In genomic region chr11:121035823-121036222, GRCh38 we compare ENCODE assay signal across 18 cellular contexts. TPM values are rescaled to one million over a fixed set of nuclear protein-coding genes. Genes with fewer than 3 reads are reported as not detected.
DNase-seq lines count a peak whose midpoint lies in the region; ATAC-seq, FAIRE-seq and TF ChIP-seq lines count a peak whose summit lies in the region.
"Had no signal": no experiment of that assay in that cellular context is flagged by ENCODE, and none has a peak within 500 bp of the region (broad histone marks: within the 10 kb centered on the region; RNA-seq: fewer than 3 reads in every experiment).

No MANE protein-coding gene starts in this region.

- H3K27ac Mint-ChIP-seq in activated CD4-positive, alpha-beta T cell treated with anti-CD3 and anti-CD28 coated beads, Interleukin-2, amount 10 ng/mL, durations not matched to agents 24 days and 14 days = peak overlapping the region; percentile 62
- H3K27ac Mint-ChIP-seq in WTC11 = peak overlapping the region; percentile 70
- no peak overlapping the region for H3K27ac Mint-ChIP-seq in progenitor cell of endocrine pancreas
- H3K27ac Mint-ChIP-seq: CD4-positive, alpha-beta T cell had no signal

- H3K9me3 Mint-ChIP-seq in activated CD4-positive, alpha-beta T cell treated with anti-CD3 and anti-CD28 coated beads, Interleukin-2, amount 10 ng/mL, durations not matched to agents 24 days and 14 days = no peaks in the 10 kb centered on the region
- H3K9me3 Mint-ChIP-seq in WTC11 (no peaks in the 10 kb centered on the region), progenitor cell of endocrine pancreas (ENCODE audit: low read depth) (no peaks in the 10 kb centered on the region)
- H3K9me3 Mint-ChIP-seq: CD4-positive, alpha-beta T cell had no signal

- H3K36me3 ChIP-seq in mesenchymal stem cell (ENCODE audit: control insufficient read depth in 1 of 2, insufficient read depth in 2 of 2, low read depth in 1 of 2, low read length in 2 of 2) = peaks cover 0 to 4% of the 10 kb centered on the region in 2 experiments
- H3K36me3 ChIP-seq: lower lobe of right lung, neutrophil, SJSA1 had no signal

- peaks cover 15% of the 10 kb centered on the region for H3K79me1 ChIP-seq in mesenchymal stem cell (replicated peaks; ENCODE audit: low read length, poor library complexity, severe bottlenecking)

- no peak overlapping the region for H3K14ac ChIP-seq in mesenchymal stem cell (ENCODE audit: low read length in 2 of 2)

- no peak overlapping the region for H3K27ac ChIP-seq in mesenchymal stem cell (ENCODE audit: low read length, poor library complexity, severe bottlenecking)
- H3K27ac ChIP-seq: body of pancreas, dorsolateral prefrontal cortex, lower lobe of right lung, neutrophil, SJSA1, VCaP had no signal

- TF ChIP-seq CTCF in WTC11 (IDR thresholded peaks at IDR 0.05) = no peak
- no peak for TF ChIP-seq CTCF in progenitor cell of endocrine pancreas (IDR thresholded peaks at IDR 0.05; ENCODE audit: unreplicated experiment)

- no peaks in the 10 kb centered on the region for H3K36me3 Mint-ChIP-seq in activated CD4-positive, alpha-beta T cell treated with anti-CD3 and anti-CD28 coated beads, Interleukin-2, amount 10 ng/mL, durations not matched to agents 24 days and 14 days (ENCODE audit: low read depth)
- no peaks in the 10 kb centered on the region for H3K36me3 Mint-ChIP-seq in WTC11
- no peaks in the 10 kb centered on the region for H3K36me3 Mint-ChIP-seq in progenitor cell of endocrine pancreas (ENCODE audit: insufficient read depth)

- H3K4me2 ChIP-seq in mesenchymal stem cell (ENCODE audit: low read length, poor library complexity, severe bottlenecking) = no peak overlapping the region

- 71% methylated on average over 3 of the region's 3 CpGs for WGBS in mesenchymal stem cell

- H3K4me1 Mint-ChIP-seq in activated CD4-positive, alpha-beta T cell treated with anti-CD3 and anti-CD28 coated beads, Interleukin-2, amount 10 ng/mL, durations not matched to agents 24 days and 14 days = peaks cover 23% of the 10 kb centered on the region
- peaks cover 45% of the 10 kb centered on the region for H3K4me1 Mint-ChIP-seq in WTC11
- peaks cover 41% of the 10 kb centered on the region for H3K4me1 Mint-ChIP-seq in progenitor cell of endocrine pancreas (ENCODE audit: low read depth)

- peaks cover 1% of the 10 kb centered on the region for H3K4me1 ChIP-seq in mesenchymal stem cell (ENCODE audit: control insufficient read depth, insufficient read depth, low read depth, low read length)
- H3K4me1 ChIP-seq: SJSA1 had no signal

- H2AK5ac ChIP-seq in mesenchymal stem cell (ENCODE audit: low read length, severe bottlenecking) = no peak overlapping the region

- ATAC-seq in HG02610 (IDR thresholded peaks at IDR 0.05; ENCODE audit: unreplicated experiment) = peak; percentile 78
- no peak for ATAC-seq in WTC11
- ATAC-seq: body of pancreas, HCT116, lower lobe of right lung had no signal

- no peak overlapping the region for H3K4me3 ChIP-seq in mesenchymal stem cell (ENCODE audit: insufficient read depth in 1 of 2, low read depth in 1 of 2, low read length in 2 of 2)
- H3K4me3 ChIP-seq: body of pancreas, dorsolateral prefrontal cortex, lower lobe of right lung, SJSA1 had no signal

- H3K27me3 Mint-ChIP-seq in activated CD4-positive, alpha-beta T cell treated with anti-CD3 and anti-CD28 coated beads, Interleukin-2, amount 10 ng/mL, durations not matched to agents 24 days and 14 days = peaks cover 2% of the 10 kb centered on the region
- H3K27me3 Mint-ChIP-seq in WTC11 (ENCODE audit: low read depth) = no peaks in the 10 kb centered on the region
- H3K27me3 Mint-ChIP-seq in progenitor cell of endocrine pancreas = no peaks in the 10 kb centered on the region
- H3K27me3 Mint-ChIP-seq: CD4-positive, alpha-beta T cell had no signal

- CTCF ChIA-PET in WTC11 (lab: Charles Lee) = interaction anchor here (2.0 kb wide), 1 partner anchor 68 kb away, joined by 7 read pairs; no protein-coding TSS in a partner anchor

- no peak overlapping the region for H3K4ac ChIP-seq in mesenchymal stem cell (ENCODE audit: low read depth in 1 of 2, low read length in 2 of 2)

- H2BK12ac ChIP-seq in mesenchymal stem cell (ENCODE audit: low read length in 2 of 2) = no peak overlapping the region

- H4K91ac ChIP-seq in mesenchymal stem cell (ENCODE audit: low read length) = no peak overlapping the region

- no peak for FAIRE-seq in urothelium cell line (lab: Jason Lieb, UNC)

- no peak overlapping the region for H3K23ac ChIP-seq in mesenchymal stem cell (ENCODE audit: low read length in 2 of 2)

- intact Hi-C loops in activated CD4-positive, alpha-beta T cell treated with anti-CD3 and anti-CD28 coated beads, Interleukin-2, amount 10 ng/mL, durations not matched to agents 24 days and 14 days (cut with micrococcal nuclease) = no loop called here

- peak overlapping the region; percentile 6 for H3K4me3 Mint-ChIP-seq in activated CD4-positive, alpha-beta T cell treated with anti-CD3 and anti-CD28 coated beads, Interleukin-2, amount 10 ng/mL, durations not matched to agents 24 days and 14 days
- H3K4me3 Mint-ChIP-seq in WTC11 (no peak overlapping the region), progenitor cell of endocrine pancreas (ENCODE audit: low read depth) (no peak overlapping the region)
- H3K4me3 Mint-ChIP-seq: CD4-positive, alpha-beta T cell had no signal

- no peak overlapping the region for H2BK120ac ChIP-seq in mesenchymal stem cell (ENCODE audit: low read depth, low read length)

- no peaks in the 10 kb centered on the region for H3K27me3 ChIP-seq in mesenchymal stem cell (ENCODE audit: control insufficient read depth in 1 of 2, insufficient read depth in 1 of 2, low read length in 2 of 2)
- H3K27me3 ChIP-seq: body of pancreas, dorsolateral prefrontal cortex, neutrophil, SJSA1 had no signal

- H2BK5ac ChIP-seq in mesenchymal stem cell (ENCODE audit: low read depth, low read length, poor library complexity, severe bottlenecking) = no peak overlapping the region

- peak; percentile 63 for DNase-seq in activated CD4-positive, alpha-beta T cell treated with anti-CD3 and anti-CD28 coated beads, Interleukin-2, amount 10 ng/mL, durations not matched to agents 24 days and 14 days
- no peak for DNase-seq in activated CD4-positive, alpha-beta T cell treated with anti-CD3 and anti-CD28 coated beads, Interleukin-2, amount 50 U/mL, for 48 hours
- DNase-seq in WTC11 (ENCODE audit: low spot score) = no peak
- peak; percentile 54 for DNase-seq in mesenchymal stem cell
- no peak for DNase-seq in stimulated activated CD4-positive, alpha-beta T cell treated with anti-CD3 and anti-CD28 coated beads, Interleukin-15, amount 100 ng/mL, for 24 hours
- no peak for DNase-seq in progenitor cell of endocrine pancreas (ENCODE audit: low spot score, unreplicated experiment)
- DNase-seq in urothelium cell line (ENCODE audit: low spot score) = no peak
- DNase-seq: 8988T; activated T-cell treated with anti-CD3 and anti-CD28 coated beads for 4 hours; body of pancreas; CD4-positive, alpha-beta T cell; dorsolateral prefrontal cortex; lower lobe of right lung had no signal

- no peak overlapping the region for H3K18ac ChIP-seq in mesenchymal stem cell (ENCODE audit: low read depth in 1 of 2, low read length in 2 of 2)

- no peak overlapping the region for H4K8ac ChIP-seq in mesenchymal stem cell (ENCODE audit: low read length)

- H3K9me3 ChIP-seq in mesenchymal stem cell (ENCODE audit: control insufficient read depth, low read length) = no peaks in the 10 kb centered on the region
- H3K9me3 ChIP-seq: body of pancreas, lower lobe of right lung, neutrophil, SJSA1 had no signal

- H3K9ac ChIP-seq in mesenchymal stem cell (ENCODE audit: low read length) = no peak overlapping the region

- POLR2A ChIA-PET in WTC11 (lab: Charles Lee) = no interaction called here

- H2BK15ac ChIP-seq in mesenchymal stem cell (ENCODE audit: low read depth, poor library complexity, severe bottlenecking) = no peak overlapping the region

- H2AFZ ChIP-seq in mesenchymal stem cell (ENCODE audit: low read depth, low read length) = no peak overlapping the region

TF ChIP-seq in WTC11, 78 proteins besides CTCF, POLR2A, EP300 and RAD21:
- TF ChIP-seq TP53 (CRISPR knock-in tag; IDR thresholded peaks at IDR 0.05) (no peak), EMX1 (CRISPR knock-in tag; IDR thresholded peaks at IDR 0.05) (no peak)

RNA-seq across cellular contexts. Expression of gene TBCEL, which starts 11.9 kb away (rescaled TPM):
- 8.7 and 9.6 TPM in 2 replicates for total RNA-seq in activated CD4-positive, alpha-beta T cell treated with anti-CD3 and anti-CD28 coated beads, Interleukin-2, amount 10 ng/mL, durations not matched to agents 24 days and 14 days
- total RNA-seq in WTC11 (2021) (9.5 to 14.3 TPM (median 13.6 TPM) in 3 replicates), progenitor cell of endocrine pancreas (28.6 and 28.9 TPM in 2 replicates)
- polyA plus RNA-seq in mesenchymal stem cell (2013, experiment 1 of 2) = 16.2 TPM
- polyA plus RNA-seq in mesenchymal stem cell (2013, experiment 2 of 2) = 16.1 TPM

Comparison
In these comparisons a context has a peak if more than half of its experiments do, and no peak if none do; other contexts are left out.
1. DNase-seq: peak in activated CD4-positive, alpha-beta T cell treated with anti-CD3 and anti-CD28 coated beads, Interleukin-2, amount 10 ng/mL, durations not matched to agents 24 days and 14 days (single experiment) and mesenchymal stem cell (single experiment); none in activated CD4-positive, alpha-beta T cell treated with anti-CD3 and anti-CD28 coated beads, Interleukin-2, amount 50 U/mL, for 48 hours (0 of 2), WTC11 (single experiment), stimulated activated CD4-positive, alpha-beta T cell treated with anti-CD3 and anti-CD28 coated beads, Interleukin-15, amount 100 ng/mL, for 24 hours (single experiment), progenitor cell of endocrine pancreas (single experiment) and urothelium cell line (single experiment).